ENCODE assay signal across 8 cellular contexts in genomic region chr13:26051231-26052135, GRCh38. TPM values are rescaled to one million over a fixed set of nuclear protein-coding genes. Genes with fewer than 3 reads are reported as not detected.
DNase-seq lines count a peak whose midpoint lies in the region; ATAC-seq and TF ChIP-seq lines count a peak whose summit lies in the region.

Gene SHISA2, minus strand, starts transcription at chr13:26052016. Its CDS starts 1,041 bp downstream, at chr13:26050975.

- peaks cover 16 to 22% (median 16%) of the 10 kb centered on the region in 3 donors for H3K4me1 Mint-ChIP-seq in T-cell

- POLR2A ChIA-PET in T-cell (lab: Charles Lee) = no interaction called here

- H3K36me3 ChIP-seq in BE2C (no peaks in the 10 kb centered on the region), HUES64 (ENCODE audit: insufficient read depth, low read length) (peaks cover 7% of the 10 kb centered on the region)

- TF ChIP-seq CTCF in BE2C (IDR thresholded peaks at IDR 0.05; ENCODE audit: low read depth, low read length) (no peak), cardiac fibroblast (IDR thresholded peaks at IDR 0.05; ENCODE audit: low read depth, low read length) (no peak)

- no peaks in the 10 kb centered on the region for H3K9me3 Mint-ChIP-seq in T-cell

- WGBS in HUES64 = under 1% methylated on average over 109 of the region's 110 CpGs

- H3K9ac ChIP-seq in HUES64 (ENCODE audit: low read depth, low read length) = peak within 1 kb of the TSS; percentile 66

- peaks cover 71% of the 10 kb centered on the region for H3K27me3 ChIP-seq in BE2C
- H3K27me3 ChIP-seq in HUES64 (ENCODE audit: insufficient read depth, low read length) = peaks cover 55% of the 10 kb centered on the region

- H3K27ac Mint-ChIP-seq in T-cell = peak within 1 kb of the TSS in 1 of 2 donors; percentile 12

- peaks cover 14 to 34% of the 10 kb centered on the region in 2 donors for H3K27me3 Mint-ChIP-seq in T-cell

- H3K4me1 ChIP-seq in BE2C = no peaks in the 10 kb centered on the region
- H3K4me1 ChIP-seq in HUES64 (ENCODE audit: insufficient read depth, low read length) = peaks cover 7% of the 10 kb centered on the region

- ATAC-seq in T-cell (replicated peaks in 1 of 4) (peak; percentile 81 to 88 (median 83)), GM18519 (IDR thresholded peaks at IDR 0.05; ENCODE audit: low FRiP score, unreplicated experiment) (no peak), HG03439 (IDR thresholded peaks at IDR 0.05; ENCODE audit: unreplicated experiment) (no peak)

- no peaks in the 10 kb centered on the region; the same call in 1 of the 2 replicates for H3K9me3 ChIP-seq in BE2C
- H3K9me3 ChIP-seq in HUES64 (ENCODE audit: insufficient read depth, low read depth, low read length) = no peaks in the 10 kb centered on the region

- no peaks in the 10 kb centered on the region for H3K36me3 Mint-ChIP-seq in T-cell

- peak within 1 kb of the TSS; percentile 60 to 84 (median 63) for H3K4me3 Mint-ChIP-seq in T-cell

- H3K27ac ChIP-seq in HUES64 (ENCODE audit: low read depth, low read length) (no peak within 1 kb of the TSS), skin epidermis (peak within 1 kb of the TSS in 5 of 21 experiments; percentile 14 to 30 (median 18))

- DNase-seq in BE2C = peak; percentile 33
- DNase-seq in T-cell = peak in 15 of 34 experiments; percentile 7 to 62 (median 33)
- DNase-seq in cardiac fibroblast (ENCODE audit: low read depth in 2 of 2) = peak; percentile 56 to 75
- DNase-seq in iPS-NIHi7 (ENCODE audit: extremely low spot score) = peak; percentile 92

- CTCF ChIA-PET in T-cell (lab: Charles Lee) = no interaction called here

- H3K4me3 ChIP-seq in BE2C (ENCODE audit: low read depth, low read length) (no peak within 1 kb of the TSS), HUES64 (ENCODE audit: low read length) (peak within 1 kb of the TSS; percentile 61), cardiac fibroblast (replicated peaks in 1 of 2; ENCODE audit: low read depth in 2 of 2, low read length in 2 of 2) (peak within 1 kb of the TSS; percentile 34 to 43), skin epidermis (peak within 1 kb of the TSS; percentile 17 to 40 (median 29))

RNA-seq across cellular contexts. Expression of gene SHISA2, which starts in this region (rescaled TPM):
- not detected for polyA plus RNA-seq in BE2C (2012; ENCODE audit: insufficient read depth, insufficient read length, low read depth)
- 8.2 TPM for polyA plus RNA-seq in HUES64 (2013, experiment 1 of 2)
- polyA plus RNA-seq in HUES64 (2013, experiment 2 of 2) = 7.2 TPM
- 1 to 10 TPM in 2 of 5 donors, under 1 TPM in 3; 0.18 to 2.0 (median 0.47) TPM for total RNA-seq in T-cell

Comparison
In these comparisons a context has a peak if more than half of its experiments do, and no peak if none do; other contexts are left out.
1. ATAC-seq: peak in T-cell (4 of 4); none in GM18519 (single experiment) and HG03439 (single experiment).